Comparison of ENCODE assay signal across 8 cellular contexts in genomic region chr1:62783736-62784508, GRCh38. TPM values are rescaled to one million over a fixed set of nuclear protein-coding genes. Genes with fewer than 3 reads are reported as not detected.
A peak's percentile ranks its signal among the peaks of the same experiment; 100 is the strongest.
DNase-seq lines count a peak whose midpoint lies in the region; ATAC-seq and TF ChIP-seq lines count a peak whose summit lies in the region.

Gene ATG4C (plus strand): TSS chr1:62784132. CDS start chr1:62803787, 19,655 bp downstream.

- TF ChIP-seq CTCF in LNCaP clone FGC (IDR thresholded peaks at IDR 0.05; ENCODE audit: control insufficient read depth, extremely low read depth, insufficient read depth) = no peak
- no peak for TF ChIP-seq CTCF in fibroblast of the aortic adventitia (IDR thresholded peaks at IDR 0.05; ENCODE audit: insufficient read depth, low read length)

- H3K4me1 Mint-ChIP-seq in activated T-helper 17 cell treated with anti-CD3 and anti-CD28 coated beads, Interleukin-2, amount 50 U/mL, for 72 hours = peaks cover 6% of the 10 kb centered on the region
- peaks cover 3 to 6% of the 10 kb centered on the region in 2 donors for H3K4me1 Mint-ChIP-seq in natural killer cell treated with Interleukin-12 subunit alpha and Interleukin-12 subunit beta and Interleukin-15 and Interleukin-18, amount 100 ng/mL, for 72 hours (ENCODE audit: low read depth in 2 of 2)

- H3K27me3 Mint-ChIP-seq in activated T-helper 17 cell treated with anti-CD3 and anti-CD28 coated beads, Interleukin-2, amount 50 U/mL, for 72 hours = peaks cover 4% of the 10 kb centered on the region
- H3K27me3 Mint-ChIP-seq in natural killer cell treated with Interleukin-12 subunit alpha and Interleukin-12 subunit beta and Interleukin-15 and Interleukin-18, amount 100 ng/mL, for 72 hours = peaks cover 8 to 10% of the 10 kb centered on the region in 2 donors

- no peak within 1 kb of the TSS for H3K27ac Mint-ChIP-seq in activated T-helper 17 cell treated with anti-CD3 and anti-CD28 coated beads, Interleukin-2, amount 50 U/mL, for 72 hours
- H3K27ac Mint-ChIP-seq in natural killer cell treated with Interleukin-12 subunit alpha and Interleukin-12 subunit beta and Interleukin-15 and Interleukin-18, amount 100 ng/mL, for 72 hours = no peak within 1 kb of the TSS

- DNase-seq in EL = peak; percentile 97
- peak; percentile 99 for DNase-seq in H4 (ENCODE audit: low spot score)
- peak; percentile 98 for DNase-seq in LNCaP clone FGC (ENCODE audit: low read depth)
- peak; percentile 98 for DNase-seq in RPMI8226
- peak; percentile 99 for DNase-seq in fibroblast of the aortic adventitia (ENCODE audit: low read depth)
- DNase-seq in natural killer cell treated with Interleukin-12 subunit alpha and Interleukin-12 subunit beta and Interleukin-15 and Interleukin-18, amount 100 ng/mL, for 72 hours (ENCODE audit: low spot score) = peak; percentile 94
- DNase-seq in stimulated activated naive CD8-positive, alpha-beta T cell treated with anti-CD3 and anti-CD28 coated beads, Interleukin-15, Interleukin-2, amounts not matched to agents 100 U/mL and 50 U/mL, for 24 hours = peak; percentile 88

- peak; percentile 99 for ATAC-seq in activated T-helper 17 cell treated with anti-CD3 and anti-CD28 coated beads, Interleukin-2, amount 50 U/mL, for 72 hours (replicated peaks)
- peak; percentile 99 for ATAC-seq in natural killer cell treated with Interleukin-12 subunit alpha and Interleukin-12 subunit beta and Interleukin-15 and Interleukin-18, amount 100 ng/mL, for 72 hours
- peak; percentile 99 for ATAC-seq in stimulated activated naive CD8-positive, alpha-beta T cell treated with anti-CD3 and anti-CD28 coated beads, Interleukin-15, Interleukin-2, amounts not matched to agents 100 U/mL and 50 U/mL, for 24 hours

- no peaks in the 10 kb centered on the region for H3K9me3 Mint-ChIP-seq in activated T-helper 17 cell treated with anti-CD3 and anti-CD28 coated beads, Interleukin-2, amount 50 U/mL, for 72 hours
- no peaks in the 10 kb centered on the region for H3K9me3 Mint-ChIP-seq in natural killer cell treated with Interleukin-12 subunit alpha and Interleukin-12 subunit beta and Interleukin-15 and Interleukin-18, amount 100 ng/mL, for 72 hours

- H3K36me3 Mint-ChIP-seq in activated T-helper 17 cell treated with anti-CD3 and anti-CD28 coated beads, Interleukin-2, amount 50 U/mL, for 72 hours (ENCODE audit: low read depth) = no peaks in the 10 kb centered on the region
- no peaks in the 10 kb centered on the region for H3K36me3 Mint-ChIP-seq in natural killer cell treated with Interleukin-12 subunit alpha and Interleukin-12 subunit beta and Interleukin-15 and Interleukin-18, amount 100 ng/mL, for 72 hours

- H3K4me3 ChIP-seq in LNCaP clone FGC (ENCODE audit: low read depth, low read length) = peak within 1 kb of the TSS; percentile 91
- peak within 1 kb of the TSS; percentile 73 for H3K4me3 ChIP-seq in fibroblast of the aortic adventitia (ENCODE audit: low read depth, low read length)

- no peak within 1 kb of the TSS for H3K4me3 Mint-ChIP-seq in activated T-helper 17 cell treated with anti-CD3 and anti-CD28 coated beads, Interleukin-2, amount 50 U/mL, for 72 hours
- no peak within 1 kb of the TSS for H3K4me3 Mint-ChIP-seq in natural killer cell treated with Interleukin-12 subunit alpha and Interleukin-12 subunit beta and Interleukin-15 and Interleukin-18, amount 100 ng/mL, for 72 hours

RNA-seq across cellular contexts. Expression of gene ATG4C, which starts in this region (rescaled TPM):
- total RNA-seq in H4 (2014; rRNA removed; shearing (Covaris generic)) = 14.1 and 19.3 TPM in 2 replicates
- 10 to 100 TPM; 15.0 to 16.0 TPM for total RNA-seq in activated T-helper 17 cell treated with anti-CD3 and anti-CD28 coated beads, Interleukin-2, amount 50 U/mL, for 72 hours
- 13.5 and 25.3 TPM in 2 replicates for total RNA-seq in fibroblast of the aortic adventitia (ENCODE audit: low replicate concordance)
- total RNA-seq in natural killer cell treated with Interleukin-12 subunit alpha and Interleukin-12 subunit beta and Interleukin-15 and Interleukin-18, amount 100 ng/mL, for 72 hours = 10 to 100 TPM in 1 of 2 donors, 1 to 10 TPM in 1; 9.2 to 10.6 TPM

Comparison
In these comparisons a context has a peak if more than half of its experiments do, and no peak if none do; other contexts are left out.
1. Peak in every context shown above with its lines: DNase-seq, ATAC-seq and H3K4me3 ChIP-seq.